ENCODE assay signal across 16 cellular contexts in genomic region chr9:110130791-110131416, GRCh38.
A peak's percentile ranks its signal among the peaks of the same experiment; 100 is the strongest.
DNase-seq lines count a peak whose midpoint lies in the region; ATAC-seq and TF ChIP-seq lines count a peak whose summit lies in the region.
"Had no signal": no experiment of that assay in that cellular context is flagged by ENCODE, and none has a peak within 500 bp of the region (broad histone marks: within the 10 kb centered on the region; RNA-seq: fewer than 3 reads in every experiment).

No MANE protein-coding gene starts in this region.

- 0 out of 2 replicates have a peak, but pooled peaks cover 4% of the 10 kb centered on the region for H3K9me3 ChIP-seq in PC-9 (ENCODE audit: insufficient read depth, low read depth)
- H3K9me3 ChIP-seq: heart right ventricle, psoas muscle, upper lobe of left lung had no signal

- no peak overlapping the region for H2AFZ ChIP-seq in PC-9

- H3K36me3 Mint-ChIP-seq in glutamatergic neuron (ENCODE audit: unreplicated experiment) = peaks cover 4% of the 10 kb centered on the region

- peaks cover 38% of the 10 kb centered on the region for H3K4me1 Mint-ChIP-seq in glutamatergic neuron (ENCODE audit: low read depth, unreplicated experiment)

- POLR2A ChIA-PET in PC-9 (lab: Charles Lee; ENCODE audit: unreplicated experiment) = interaction anchor here (0.5 to 0.7 kb wide), 5 partner anchors 21 to 661 kb away, joined by 4 to 7 read pairs (median 4); no protein-coding TSS in a partner anchor

- H3K27me3 Mint-ChIP-seq in glutamatergic neuron (ENCODE audit: unreplicated experiment) = peaks cover 1% of the 10 kb centered on the region

- DNase-seq in ELF-1 (ENCODE audit: low read depth, low spot score) (peak; percentile 74), PC-9 (peak; percentile 42 to 68), glutamatergic neuron (no peak), renal cortical epithelial cell (ENCODE audit: low read depth) (peak; percentile 62), retina (no peak), foreskin melanocyte (no peak), dedifferentiated amniotic fluid mesenchymal stem cell (ENCODE audit: extremely low spot score) (no peak)
- DNase-seq: activated CD8-positive, alpha-beta T cell treated with anti-CD3 and anti-CD28 coated beads, Interleukin-2, amount 10 ng/mL, durations not matched to agents 7 days and 5 days; cerebellar nuclear complex; heart right ventricle; NCI-H1092 treated with DMSO at 0.1 percent for 48 hours; psoas muscle; upper lobe of left lung had no signal

- TF ChIP-seq CTCF in PC-9 (conservative IDR thresholded peaks at IDR 0.05) = no peak
- TF ChIP-seq CTCF in glutamatergic neuron (IDR thresholded peaks at IDR 0.05; ENCODE audit: partially characterized antibody, unreplicated experiment) = no peak

- H3K4me3 ChIP-seq in PC-9 = no peak overlapping the region
- H3K4me3 ChIP-seq: heart right ventricle, psoas muscle, upper lobe of left lung had no signal

- intact Hi-C loops in PC-9 (cut with micrococcal nuclease; ENCODE audit: unreplicated experiment) = loop anchor here (1.0 to 2.0 kb wide), 3 partner anchors 10 to 82 kb away; no protein-coding TSS in a partner anchor

- H3K27ac Mint-ChIP-seq in glutamatergic neuron (ENCODE audit: unreplicated experiment) = peak overlapping the region; percentile 48
- H3K27ac Mint-ChIP-seq: activated CD8-positive, alpha-beta T cell treated with anti-CD3 and anti-CD28 coated beads, Interleukin-2, amount 10 ng/mL, durations not matched to agents 7 days and 5 days had no signal

- H3K79me2 ChIP-seq in PC-9 (ENCODE audit: low read depth) = peaks cover 48% of the 10 kb centered on the region

- peaks cover 67% of the 10 kb centered on the region for H3K4me1 ChIP-seq in PC-9 (replicated peaks; ENCODE audit: insufficient read depth)

- H4K20me1 ChIP-seq in PC-9 (ENCODE audit: insufficient read depth) = no peaks in the 10 kb centered on the region

- peak overlapping the region; percentile 93 for H3K27ac ChIP-seq in PC-9
- H3K27ac ChIP-seq: psoas muscle had no signal

- peaks cover 11% of the 10 kb centered on the region for H3K9me3 Mint-ChIP-seq in glutamatergic neuron (ENCODE audit: unreplicated experiment)
- H3K9me3 Mint-ChIP-seq: activated T-helper 2 cell treated with anti-CD3 and anti-CD28 coated beads, Interferon-gamma antibody, Interleukin-2, Interleukin-4, amounts not matched to agents 10 μg/mL and 5 μg/mL and 100 μg/mL, durations not matched to agents 14 hours and 24 hours and 36 hours had no signal

- H3K36me3 ChIP-seq in PC-9 (ENCODE audit: low read depth) = no peaks in the 10 kb centered on the region

- H3K9me2 ChIP-seq in PC-9 (ENCODE audit: insufficient read depth) = no peaks in the 10 kb centered on the region

- CTCF ChIA-PET in PC-9 (lab: Charles Lee) = interaction anchor here (0.5 to 0.9 kb wide), 2 partner anchors 224 to 228 kb away, joined by 3 to 5 read pairs; no protein-coding TSS in a partner anchor

- H3K27me3 ChIP-seq in PC-9 (ENCODE audit: insufficient read depth, low read depth) = no peaks in the 10 kb centered on the region
- H3K27me3 ChIP-seq: heart right ventricle, upper lobe of left lung had no signal

- H3K4me2 ChIP-seq in PC-9 = peak overlapping the region; percentile 52

- no peak overlapping the region for H3K4me3 Mint-ChIP-seq in glutamatergic neuron (ENCODE audit: unreplicated experiment)
- H3K4me3 Mint-ChIP-seq: activated CD8-positive, alpha-beta T cell treated with anti-CD3 and anti-CD28 coated beads, Interleukin-2, amount 10 ng/mL, durations not matched to agents 7 days and 5 days had no signal

- peaks cover 46% of the 10 kb centered on the region for H3F3A ChIP-seq in PC-9 (ENCODE audit: insufficient read depth, low read depth)

- TSS peak; percentile 30 for BruUV-seq in PC-9 (replicated peaks; lab: Mats Ljungman, UMichigan)

- ATAC-seq in HG03442 (IDR thresholded peaks at IDR 0.05; ENCODE audit: unreplicated experiment) = no peak
- ATAC-seq: activated CD8-positive, alpha-beta T cell treated with anti-CD3 and anti-CD28 coated beads, Interleukin-2, amount 10 ng/mL, durations not matched to agents 7 days and 5 days; heart right ventricle; HepG2; psoas muscle had no signal

Comparison
In these comparisons a context has a peak if more than half of its experiments do, and no peak if none do; other contexts are left out.
1. DNase-seq: peak in ELF-1 (single experiment), PC-9 (2 of 2) and renal cortical epithelial cell (single experiment); none in glutamatergic neuron (single experiment), retina (single experiment), foreskin melanocyte (single experiment) and dedifferentiated amniotic fluid mesenchymal stem cell (single experiment).